Comparison of ENCODE assay signal across 16 cellular contexts in genomic region chr10:49324711-49325110, GRCh38. TPM values are rescaled to one million over a fixed set of nuclear protein-coding genes. Genes with fewer than 3 reads are reported as not detected.
A peak's percentile ranks its signal among the peaks of the same experiment; 100 is the strongest.
DNase-seq lines count a peak whose midpoint lies in the region; TF ChIP-seq lines count a peak whose summit lies in the region.
"Had no signal": no experiment of that assay in that cellular context is flagged by ENCODE, and none has a peak within 500 bp of the region (broad histone marks: within the 10 kb centered on the region; RNA-seq: fewer than 3 reads in every experiment).

No MANE protein-coding gene starts in this region.

- H3K4me2 ChIP-seq in H9 (ENCODE audit: insufficient read depth, insufficient read length, low read length) (no peak overlapping the region), neuronal stem cell (ENCODE audit: insufficient read depth, low read length, poor library complexity, severe bottlenecking) (no peak overlapping the region)

- no peak overlapping the region for H3K18ac ChIP-seq in H9 (ENCODE audit: insufficient read length, low read depth, low read length)
- H3K18ac ChIP-seq in neuronal stem cell (ENCODE audit: low read length) = no peak overlapping the region

- POLR2A ChIA-PET in RWPE1 (lab: Yijun Ruan, JAX; ENCODE audit: low non-redundant PET) = no interaction called here

- no peak overlapping the region for H2AK5ac ChIP-seq in H9 (ENCODE audit: insufficient read length, low read length)
- no peak overlapping the region for H2AK5ac ChIP-seq in neuronal stem cell (ENCODE audit: low read depth, low read length)

- H3K23ac ChIP-seq in H9 (ENCODE audit: insufficient read length, low read depth, low read length) = no peak overlapping the region
- no peak overlapping the region for H3K23ac ChIP-seq in neuronal stem cell (ENCODE audit: low read depth, low read length, poor library complexity)

- H3K27me3 Mint-ChIP-seq in CD14-positive monocyte (ENCODE audit: low read depth in 3 of 3) = peaks cover 2 to 17% (median 4%) of the 10 kb centered on the region in 3 donors
- peaks cover 8% of the 10 kb centered on the region for H3K27me3 Mint-ChIP-seq in H9 (ENCODE audit: low read depth)

- H4K5ac ChIP-seq in H9 (ENCODE audit: insufficient read length, low read depth, low read length) = no peak overlapping the region

- no peak overlapping the region for H2BK120ac ChIP-seq in H9 (ENCODE audit: low read depth, low read length, poor library complexity, severe bottlenecking)
- no peak overlapping the region for H2BK120ac ChIP-seq in neuronal stem cell (ENCODE audit: low read depth, low read length)

- H2BK5ac ChIP-seq in H9 (ENCODE audit: insufficient read length, low read length) = no peak overlapping the region
- H2BK5ac ChIP-seq in neuronal stem cell (ENCODE audit: low read length) = no peak overlapping the region

- no peaks in the 10 kb centered on the region for H3K79me1 ChIP-seq in H9 (ENCODE audit: insufficient read depth, low read depth, low read length, poor library complexity, severe bottlenecking)
- H3K79me1 ChIP-seq in neuronal stem cell (ENCODE audit: low read depth, low read length) = no peaks in the 10 kb centered on the region

- no peaks in the 10 kb centered on the region for H4K20me1 ChIP-seq in H9 (ENCODE audit: control insufficient read depth, insufficient read depth, insufficient read length)

- H3K27ac Mint-ChIP-seq in CD14-positive monocyte (peak overlapping the region in 2 of 7 donors; percentile 0 to 10), H9 (no peak overlapping the region)
- H3K27ac Mint-ChIP-seq: T-helper 17 cell had no signal

- H4K91ac ChIP-seq in H9 (ENCODE audit: insufficient read length, low read depth, low read length) (no peak overlapping the region), neuronal stem cell (ENCODE audit: low read depth, low read length, poor library complexity) (no peak overlapping the region)

- intact Hi-C loops in CD14-positive monocyte (cut with micrococcal nuclease) = loop anchor here (5.0 kb wide), 2 partner anchors 47 to 68 kb away; no protein-coding TSS in a partner anchor

- H3K4me1 Mint-ChIP-seq in CD14-positive monocyte (peaks cover 43% of the 10 kb centered on the region), H9 (peaks cover 4 to 6% of the 10 kb centered on the region in 2 experiments)

- no peak overlapping the region for H4K8ac ChIP-seq in H9 (replicated peaks; ENCODE audit: insufficient read length, low read depth, low read length)
- H4K8ac ChIP-seq in neuronal stem cell (ENCODE audit: low read depth, low read length) = no peak overlapping the region

- H2BK12ac ChIP-seq in H9 (ENCODE audit: insufficient read length, low read depth, low read length) (no peak overlapping the region), neuronal stem cell (ENCODE audit: low read length) (no peak overlapping the region)

- H2BK15ac ChIP-seq in H9 (ENCODE audit: low read depth, low read length) (no peak overlapping the region), neuronal stem cell (ENCODE audit: low read length) (no peak overlapping the region)

- H3K14ac ChIP-seq in H9 (ENCODE audit: insufficient read depth, low read length) = no peak overlapping the region
- H3K14ac ChIP-seq in neuronal stem cell (ENCODE audit: low read length) = no peak overlapping the region

- DNase-seq in CD14-positive monocyte (ENCODE audit: low spot score) (peak; percentile 50), H9 (peak; percentile 44), RWPE1 (ENCODE audit: low spot score) (peak; percentile 16), iPS DF 6.9 (ENCODE audit: low read depth, low spot score) (peak; percentile 7), HK-2 (ENCODE audit: unreplicated experiment) (no peak), SHP77 (lab: John Stamatoyannopoulos, UW) (no peak), neuronal stem cell (ENCODE audit: low spot score) (no peak)
- no peak for DNase-seq in stimulated activated CD4-positive, alpha-beta T cell treated with anti-CD3 and anti-CD28 coated beads, Interleukin-4, amount 100 ng/mL, for 24 hours
- DNase-seq: activated CD4-positive, alpha-beta T cell treated with anti-CD3 and anti-CD28 coated beads, Interleukin-2, amount 50 U/mL, for 48 hours; activated gamma-delta T cell; central memory CD4-positive, alpha-beta T cell; NCI-H146; NK-92 treated with Interleukin-12 subunit alpha and Interleukin-12 subunit beta, amount 100 ng/mL, for 24 hours; T-helper 17 cell had no signal

- no peaks in the 10 kb centered on the region for H3K23me2 ChIP-seq in H9 (ENCODE audit: insufficient read length, low read depth, low read length, poor library complexity, severe bottlenecking)

- H3K4me3 Mint-ChIP-seq in CD14-positive monocyte (peak overlapping the region in 1 of 2 donors; percentile 1), H9 (no peak overlapping the region)
- H3K4me3 Mint-ChIP-seq: T-helper 17 cell had no signal

- no peak for TF ChIP-seq CTCF in CD14-positive monocyte (IDR thresholded peaks at IDR 0.05)
- TF ChIP-seq CTCF in H9 (conservative IDR thresholded peaks at IDR 0.05) = peak; percentile 55; the same call in 2 of the 3 replicates
- no peak for TF ChIP-seq CTCF in RWPE1 (conservative IDR thresholded peaks at IDR 0.05; ENCODE audit: low read depth)

- H3T11ph ChIP-seq in H9 (ENCODE audit: low read length) = no peak overlapping the region

- H3K4me3 ChIP-seq in iPS DF 6.9 (ENCODE audit: low read length) (no peak overlapping the region), neuronal stem cell (ENCODE audit: low read length in 2 of 2) (no peak overlapping the region)

- CTCF ChIA-PET in RWPE1 (lab: Yijun Ruan, JAX) = no interaction called here

- no peak overlapping the region for H2BK20ac ChIP-seq in H9 (ENCODE audit: low read depth, low read length, poor library complexity, severe bottlenecking)

- H2AFZ ChIP-seq in H9 (ENCODE audit: low read length) = no peak overlapping the region
- no peak overlapping the region for H2AFZ ChIP-seq in neuronal stem cell (ENCODE audit: low read length)

- H3K4me1 ChIP-seq in H9 (ENCODE audit: insufficient read depth, low read length) (no peaks in the 10 kb centered on the region), iPS DF 6.9 (ENCODE audit: control insufficient read depth, insufficient read depth, low read length) (no peaks in the 10 kb centered on the region), neuronal stem cell (ENCODE audit: control insufficient read depth in 2 of 2, insufficient read depth in 1 of 2, low read depth in 1 of 2, low read length in 2 of 2) (no peaks in the 10 kb centered on the region)

- H3K9me3 ChIP-seq in H9 (ENCODE audit: control insufficient read depth, low read depth, low read length) = no peaks in the 10 kb centered on the region
- H3K9me3 ChIP-seq in iPS DF 6.9 (ENCODE audit: control insufficient read depth, insufficient read depth, low read length) = no peaks in the 10 kb centered on the region
- no peaks in the 10 kb centered on the region for H3K9me3 ChIP-seq in neuronal stem cell (replicated peaks in 1 of 2; ENCODE audit: control insufficient read depth in 2 of 2, insufficient read depth in 1 of 2, low read depth in 1 of 2, low read length in 2 of 2)

- no peak overlapping the region for H3K56ac ChIP-seq in H9 (ENCODE audit: insufficient read length, low read depth, low read length)

- H3K4ac ChIP-seq in H9 (ENCODE audit: low read depth, low read length) = no peak overlapping the region
- H3K4ac ChIP-seq in neuronal stem cell (ENCODE audit: low read length) = no peak overlapping the region

- no CpG with 5 or more reads among the region's 4 CpGs for WGBS in H9 (ENCODE audit: extremely low coverage, insufficient read length, low lambda C conversion rate)
- WGBS in iPS DF 6.9 (ENCODE audit: insufficient coverage, insufficient read length) = no CpG with 5 or more reads among the region's 4 CpGs
- WGBS in neuronal stem cell (ENCODE audit: extremely low coverage in 2 of 2, insufficient read length in 2 of 2, insufficient replicate concordance in 1 of 2), 2 donors = no CpG with 5 or more reads among the region's 4 CpGs

- H3K9ac ChIP-seq in H9 (ENCODE audit: extremely low read depth, insufficient read length, low read length) = no peak overlapping the region
- no peak overlapping the region for H3K9ac ChIP-seq in neuronal stem cell (ENCODE audit: low read depth, low read length, poor library complexity)

- H3K36me3 ChIP-seq in iPS DF 6.9 (ENCODE audit: control insufficient read depth, insufficient read depth, low read length) = no peaks in the 10 kb centered on the region
- no peaks in the 10 kb centered on the region for H3K36me3 ChIP-seq in neuronal stem cell (replicated peaks in 1 of 2; ENCODE audit: control insufficient read depth in 2 of 2, insufficient read depth in 2 of 2, low read length in 2 of 2)

- H3K27me3 ChIP-seq in H9 (ENCODE audit: insufficient read depth, low read length) (no peaks in the 10 kb centered on the region), iPS DF 6.9 (ENCODE audit: control insufficient read depth, insufficient read depth, low read length) (no peaks in the 10 kb centered on the region), neuronal stem cell (ENCODE audit: control insufficient read depth in 3 of 3, insufficient read depth in 3 of 3, low read depth in 1 of 3, low read length in 3 of 3) (peaks cover 0 to 4% (median 0%) of the 10 kb centered on the region in 3 experiments)

- H3K9me3 Mint-ChIP-seq in CD14-positive monocyte = peaks cover 0 to 2% (median 0%) of the 10 kb centered on the region in 7 donors
- H3K9me3 Mint-ChIP-seq in H9 = no peaks in the 10 kb centered on the region; a peak in 1 of 5 replicates

- H3K36me3 Mint-ChIP-seq in CD14-positive monocyte (no peaks in the 10 kb centered on the region), H9 (ENCODE audit: insufficient read depth in 1 of 3, low read depth in 3 of 3) (no peaks in the 10 kb centered on the region)

- no peak overlapping the region for H3K27ac ChIP-seq in H9 (ENCODE audit: insufficient read length, low read depth, low read length)
- H3K27ac ChIP-seq in RWPE1 = no peak overlapping the region
- H3K27ac ChIP-seq in iPS DF 6.9 (ENCODE audit: low read length) = no peak overlapping the region
- no peak overlapping the region for H3K27ac ChIP-seq in neuronal stem cell (replicated peaks; ENCODE audit: low read length)
- H3K27ac ChIP-seq: HL-60 had no signal

- H3K79me2 ChIP-seq in H9 (ENCODE audit: insufficient read depth, low read length) = no peaks in the 10 kb centered on the region

RNA-seq across cellular contexts. Expression of gene C10orf71, which starts 25.7 kb away (rescaled TPM):
- not detected for polyA plus RNA-seq in CD14-positive monocyte
- not detected in 2 replicates for total RNA-seq in H9 (2021)
- 0.01 TPM for polyA plus RNA-seq in neuronal stem cell (2013, experiment 1 of 2)
- polyA plus RNA-seq in neuronal stem cell (2013, experiment 2 of 2) = 0.03 TPM
- total RNA-seq: fibroblast of lung, T-helper 17 cell had no signal
- polyA plus RNA-seq: fibroblast of lung had no signal

Comparison
In these comparisons a context has a peak if more than half of its experiments do, and no peak if none do; other contexts are left out.
1. DNase-seq: peak in CD14-positive monocyte (single experiment), H9 (single experiment), RWPE1 (single experiment) and iPS DF 6.9 (single experiment); none in stimulated activated CD4-positive, alpha-beta T cell treated with anti-CD3 and anti-CD28 coated beads, Interleukin-4, amount 100 ng/mL, for 24 hours (single experiment), HK-2 (single experiment), SHP77 (0 of 2) and neuronal stem cell (single experiment).